ENCODE assay signal across 34 cellular contexts in genomic region chr1:48235652-48236051, GRCh38. TPM values are rescaled to one million over a fixed set of nuclear protein-coding genes. Genes with fewer than 3 reads are reported as not detected.
"Had no signal": no experiment of that assay in that cellular context is flagged by ENCODE, and none has a peak within 500 bp of the region (broad histone marks: within the 10 kb centered on the region; RNA-seq: fewer than 3 reads in every experiment).

No MANE protein-coding gene starts in this region.

- H2AFZ ChIP-seq: PC-9 had no signal

- H3K9ac ChIP-seq: SK-N-SH had no signal

- H3K27ac ChIP-seq: PC-9, RWPE1, SJSA1 had no signal

- H3K4me1 ChIP-seq: SJSA1 had no signal

- H3K4me3 ChIP-seq: MG63, PC-9, SJSA1 had no signal

- H3K4me2 ChIP-seq: PC-9, SK-N-SH had no signal

- DNase-seq: Kasumi-1, KG1, MG63, NCI-H1048, NCI-H1092 treated with DMSO at 0.1 percent for 48 hours, NCI-H1105 treated with DMSO at 0.1 percent for 48 hours, NCI-H1417, NCI-H1436, NCI-H146, NCI-H1694, NCI-H187, NCI-H1930, NCI-H2081, NCI-H2171 treated with DMSO at 0.1 percent for 48 hours, NCI-H2227 treated with DMSO at 0.1 percent for 48 hours, NCI-H345, NCI-H446, NCI-H510A treated with DMSO at 0.1 percent for 48 hours, NCI-H524 treated with DMSO at 0.1 percent for 48 hours, NCI-H526 treated with DMSO at 0.1 percent for 48 hours, NCI-H774, PC-9, Right ventricle myocardium superior, SHP77 treated with DMSO at 0.1 percent for 48 hours, SK-N-SH, SW 1271 had no signal

- H3K9me2 ChIP-seq: SK-N-SH had no signal

- H3K36me3 ChIP-seq: MG63, SJSA1 had no signal

- H3K27me3 ChIP-seq: MG63, SJSA1 had no signal

- ATAC-seq: Panc1 had no signal

- FAIRE-seq: RCC 7860 had no signal

- H3K9me3 ChIP-seq: MG63, SJSA1, SK-N-SH had no signal

RNA-seq across cellular contexts. Expression of gene SLC5A9, which starts 13.1 kb away (rescaled TPM):
- total RNA-seq: M059J, NCI-H460, OCI-LY7, PC-9, RPMI7951, SJSA1 had no signal
- polyA plus RNA-seq: SK-N-SH had no signal
